ENCODE assay signal across 1 cellular context in genomic region chr20:37347891-37348642, GRCh38.
TF ChIP-seq lines count a peak whose summit lies in the region.

No MANE protein-coding gene starts in this region.

TF ChIP-seq in HCT116, 20 proteins besides CTCF, POLR2A, EP300 and RAD21 (continued from another document):
- no peak for TF ChIP-seq REST (IDR thresholded peaks at IDR 0.05; ENCODE audit: low read depth)
- TF ChIP-seq SRF (IDR thresholded peaks at IDR 0.05; ENCODE audit: low read depth), result no peak
- no peak for TF ChIP-seq ATF3 (IDR thresholded peaks at IDR 0.05)
- TF ChIP-seq ZBTB33 (IDR thresholded peaks at IDR 0.05; ENCODE audit: extremely low read depth, insufficient replicate concordance, low read length), result no peak
- no peak for TF ChIP-seq CEBPB (IDR thresholded peaks at IDR 0.05; ENCODE audit: low read depth)
- TF ChIP-seq EGR1 (IDR thresholded peaks at IDR 0.05; ENCODE audit: low read depth), result no peak
- no peak for TF ChIP-seq CBX3 (IDR thresholded peaks at IDR 0.05; ENCODE audit: low read depth)
- TF ChIP-seq ZNF274 (IDR thresholded peaks at IDR 0.05; ENCODE audit: low read depth, low read length), result no peak
- no peak for TF ChIP-seq SP1 (IDR thresholded peaks at IDR 0.05; ENCODE audit: low read depth)
- no peak for TF ChIP-seq POLR2AphosphoS5 (IDR thresholded peaks at IDR 0.05; ENCODE audit: low read depth, low read length)
- no peak for TF ChIP-seq SIN3A (IDR thresholded peaks at IDR 0.05; ENCODE audit: low read depth)
- TF ChIP-seq ZFX (IDR thresholded peaks at IDR 0.05), result no peak
- no peak for TF ChIP-seq MAX (IDR thresholded peaks at IDR 0.05)
- no peak for TF ChIP-seq ELF1 (IDR thresholded peaks at IDR 0.05; ENCODE audit: borderline replicate concordance, low read depth)
- TF ChIP-seq FOSL1 (IDR thresholded peaks at IDR 0.05; ENCODE audit: low read depth), result no peak
- TF ChIP-seq YY1 (IDR thresholded peaks at IDR 0.05; ENCODE audit: extremely low read depth, insufficient replicate concordance, low read depth, low read length), result no peak
TF ChIP-seq in HCT116: peak in this region for 0.
